In genomic region chr6:146916435-146917015, GRCh38 we compare ENCODE assay signal across 16 cellular contexts.
"Had no signal": no experiment of that assay in that cellular context is flagged by ENCODE, and none has a peak within 500 bp of the region (broad histone marks: within the 10 kb centered on the region; RNA-seq: fewer than 3 reads in every experiment).

No MANE protein-coding gene starts in this region.

- ATAC-seq: activated CD4-positive, CD25-positive, alpha-beta regulatory T cell treated with anti-CD3 and anti-CD28 coated beads, Interleukin-2, amount 50 U/mL, for 24 hours; activated CD8-positive, alpha-beta memory T cell treated with anti-CD3 and anti-CD28 coated beads, Interleukin-2, amount 10 ng/mL, durations not matched to agents 7 days and 5 days had no signal

- H3K9me3 ChIP-seq: prostate gland, right lobe of liver, suprapubic skin, upper lobe of left lung had no signal

- H3K4me1 ChIP-seq: prostate gland, right lobe of liver had no signal

- FAIRE-seq: bronchial epithelial cell had no signal

- H3K4me3 ChIP-seq: dorsolateral prefrontal cortex, prostate gland, right lobe of liver, suprapubic skin, upper lobe of left lung had no signal

- H3K27ac ChIP-seq: dorsolateral prefrontal cortex, prostate gland, right lobe of liver, suprapubic skin, upper lobe of left lung had no signal

- DNase-seq: activated CD4-positive, alpha-beta T cell treated with anti-CD3 and anti-CD28 coated beads, Interleukin-2, amount 50 U/mL, for 48 hours; activated CD8-positive, alpha-beta memory T cell treated with anti-CD3 and anti-CD28 coated beads, Interleukin-2, amount 10 ng/mL, durations not matched to agents 7 days and 5 days; activated effector memory CD4-positive, alpha-beta T cell treated with Interleukin-2 at 50 U/mL for 16 hours; activated T-cell treated with anti-CD3 and anti-CD28 coated beads, Interleukin-2, amount 50 U/mL, for 24 hours; amygdala; dorsolateral prefrontal cortex; hippocampal formation; midbrain; right lobe of liver; stimulated activated CD4-positive, alpha-beta T cell treated with anti-CD3 and anti-CD28 coated beads, Interleukin-2, amount 100 ng/mL, for 48 hours; stimulated activated naive CD4-positive, alpha-beta T cell treated with Interleukin-2 at 50 U/mL for 16 hours; upper lobe of left lung had no signal

- H3K36me3 ChIP-seq: prostate gland, right lobe of liver, suprapubic skin, upper lobe of left lung had no signal

- H3K27me3 ChIP-seq: dorsolateral prefrontal cortex, right lobe of liver, suprapubic skin, upper lobe of left lung had no signal
